ENCODE assay signal across 9 cellular contexts in genomic region chr19:29812881-29813275, GRCh38. TPM values are rescaled to one million over a fixed set of nuclear protein-coding genes. Genes with fewer than 3 reads are reported as not detected.
DNase-seq lines count a peak whose midpoint lies in the region; ATAC-seq and TF ChIP-seq lines count a peak whose summit lies in the region.
"Had no signal": no experiment of that assay in that cellular context is flagged by ENCODE, and none has a peak within 500 bp of the region (broad histone marks: within the 10 kb centered on the region; RNA-seq: fewer than 3 reads in every experiment).

No MANE protein-coding gene starts in this region.

- no peaks in the 10 kb centered on the region for H3K9me2 ChIP-seq in Karpas-422 (replicated peaks; ENCODE audit: insufficient read depth, low read length)

- no peaks in the 10 kb centered on the region for H3K27me3 Mint-ChIP-seq in chondrocyte (ENCODE audit: low read depth)
- no peaks in the 10 kb centered on the region for H3K27me3 Mint-ChIP-seq in natural killer cell (ENCODE audit: low read depth in 2 of 2)

- peaks cover 15% of the 10 kb centered on the region for H3K36me3 ChIP-seq in Karpas-422 (ENCODE audit: insufficient read depth, low read length)

- no peak for DNase-seq in Karpas-422
- peak; percentile 77 for DNase-seq in chondrocyte (ENCODE audit: low spot score)
- DNase-seq in natural killer cell, result no peak
- DNase-seq in stimulated activated CD8-positive, alpha-beta memory T cell treated with anti-CD3 and anti-CD28 coated beads, Interleukin-4, amount 100 ng/mL, for 48 hours, result no peak
- no peak for DNase-seq in DMS 273 treated with DMSO at 0.1 percent for 48 hours (lab: John Stamatoyannopoulos, UW)

- H3K9me3 ChIP-seq in Karpas-422 (ENCODE audit: low read length), result no peaks in the 10 kb centered on the region
- H3K9me3 ChIP-seq: gastroesophageal sphincter had no signal

- H3K4me3 Mint-ChIP-seq in chondrocyte (ENCODE audit: unreplicated experiment) (peak overlapping the region; percentile 77), natural killer cell (peak overlapping the region; percentile 94)

- H3K4me3 ChIP-seq in Karpas-422 (ENCODE audit: low read length), result peak overlapping the region; percentile 79

- H4K20me1 ChIP-seq in Karpas-422 (ENCODE audit: insufficient read depth, low read depth, low read length), result no peaks in the 10 kb centered on the region

- peak overlapping the region; percentile 60 for H3K27ac ChIP-seq in C4-2B
- H3K27ac ChIP-seq in Karpas-422 (ENCODE audit: low read length), result peak overlapping the region; percentile 5; the same call in 1 of the 2 replicates

- peak overlapping the region; percentile 65 for H3K4me2 ChIP-seq in Karpas-422 (ENCODE audit: low read depth, low read length, poor library complexity, severe bottlenecking)

- ATAC-seq in natural killer cell, result no peak
- ATAC-seq in HG02678 (IDR thresholded peaks at IDR 0.05; ENCODE audit: unreplicated experiment), result no peak
- ATAC-seq in GM18858 (IDR thresholded peaks at IDR 0.05; ENCODE audit: unreplicated experiment), result no peak
- ATAC-seq: gastroesophageal sphincter had no signal

- H3K9me3 Mint-ChIP-seq in chondrocyte (ENCODE audit: low read depth) (no peaks in the 10 kb centered on the region), natural killer cell (no peaks in the 10 kb centered on the region)

- H2AFZ ChIP-seq in Karpas-422 (ENCODE audit: low read length), result no peak overlapping the region; the same call in 1 of the 2 replicates

- no peak for TF ChIP-seq CTCF in C4-2B (conservative IDR thresholded peaks at IDR 0.05)
- no peak for TF ChIP-seq CTCF in chondrocyte (IDR thresholded peaks at IDR 0.05)
- TF ChIP-seq CTCF in natural killer cell (IDR thresholded peaks at IDR 0.05), result no peak

- H3K27ac Mint-ChIP-seq in chondrocyte (ENCODE audit: unreplicated experiment) (peak overlapping the region; percentile 72), natural killer cell (peak overlapping the region; percentile 74 to 77)

- H3K79me2 ChIP-seq in Karpas-422 (ENCODE audit: low read length), result peaks cover 12% of the 10 kb centered on the region; the same call in 1 of the 2 replicates

- H3K4me1 ChIP-seq in Karpas-422 (ENCODE audit: low read length), result peaks cover 46% of the 10 kb centered on the region

- H3K4me1 Mint-ChIP-seq in chondrocyte (ENCODE audit: low read depth) (peaks cover 4% of the 10 kb centered on the region), natural killer cell (peaks cover 5 to 13% of the 10 kb centered on the region in 2 donors)

- no peaks in the 10 kb centered on the region for H3K27me3 ChIP-seq in Karpas-422 (ENCODE audit: low read length)
- H3K27me3 ChIP-seq: gastroesophageal sphincter had no signal

- intact Hi-C loops in natural killer cell (cut with micrococcal nuclease), result loop anchor here (1.0 to 10.0 kb wide), 2 partner anchors 31 to 598 kb away; partner anchors contain the start of gene UQCRFS1

- H3K36me3 Mint-ChIP-seq in chondrocyte (ENCODE audit: low read depth), result peaks cover 3% of the 10 kb centered on the region
- H3K36me3 Mint-ChIP-seq in natural killer cell, result no peaks in the 10 kb centered on the region

- peak overlapping the region; percentile 77 for H3K9ac ChIP-seq in Karpas-422 (ENCODE audit: low read length)

RNA-seq across cellular contexts. Expression of gene CCNE1, which starts 1.1 kb away (rescaled TPM):
- 12.0 and 20.1 TPM in 2 replicates for total RNA-seq in Karpas-422 (2014; rRNA removed; shearing (Covaris generic); ENCODE audit: low replicate concordance)
- total RNA-seq in chondrocyte, result 7.6 to 13.4 TPM (median 8.2 TPM) in 3 replicates
- 1 to 10 TPM; 2.6 to 6.7 (median 2.9) TPM for total RNA-seq in natural killer cell
